26 cellular contexts compared by ENCODE assay signal in the genomic region with DNA sequence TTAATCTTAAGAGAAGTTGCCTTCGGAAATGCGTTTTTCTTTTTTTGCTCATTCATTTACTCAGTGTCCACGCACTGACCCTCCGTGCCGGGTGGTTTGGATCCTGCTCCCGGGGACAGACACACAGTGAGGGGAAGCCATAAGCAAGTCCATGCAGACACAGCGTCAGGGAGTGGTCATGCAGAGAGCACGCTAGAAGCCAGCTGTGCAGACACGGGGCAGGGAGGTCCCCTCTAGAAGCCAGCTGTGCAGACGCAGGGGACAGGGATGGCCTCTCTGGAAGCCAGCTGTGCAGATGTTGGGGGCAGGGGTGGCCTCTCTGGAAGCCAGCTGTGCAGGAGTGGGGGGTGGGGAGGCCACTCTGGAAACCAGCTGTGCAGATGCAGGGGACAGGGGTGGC. TPM values are rescaled to one million over a fixed set of nuclear protein-coding genes. Genes with fewer than 3 reads are reported as not detected.
DNase-seq lines count a peak whose midpoint lies in the region; ATAC-seq, FAIRE-seq and TF ChIP-seq lines count a peak whose summit lies in the region.
"Had no signal": no experiment of that assay in that cellular context is flagged by ENCODE, and none has a peak within 500 bp of the region (broad histone marks: within the 10 kb centered on the region; RNA-seq: fewer than 3 reads in every experiment).

No MANE protein-coding gene starts in this region.

- H2AFZ ChIP-seq in H9 (ENCODE audit: low read length): no peak overlapping the region
- H2AFZ ChIP-seq in K562 (ENCODE audit: low read depth, low read length): 0 out of 2 replicates have a peak overlapping the region, but pooled peaks have one; percentile 40
- H2AFZ ChIP-seq: GM23338 had no signal

- no peak overlapping the region for H3K27ac ChIP-seq in A673 (ENCODE audit: low read depth, low read length, poor library complexity, severe bottlenecking)
- no peak overlapping the region for H3K27ac ChIP-seq in H9 (ENCODE audit: insufficient read length, low read depth, low read length)
- no peak overlapping the region for H3K27ac ChIP-seq in K562 (ENCODE audit: extremely low read depth, low read depth, low read length)
- H3K27ac ChIP-seq in uterus: no peak overlapping the region
- H3K27ac ChIP-seq: cardiac muscle cell, gastroesophageal sphincter, KMS-11, suprapubic skin had no signal

- no peak overlapping the region for H3K4ac ChIP-seq in H9 (ENCODE audit: low read depth, low read length)

- H4K8ac ChIP-seq in H9 (replicated peaks; ENCODE audit: insufficient read length, low read depth, low read length): no peak overlapping the region

- H3K4me2 ChIP-seq in H9 (ENCODE audit: insufficient read depth, insufficient read length, low read length) (no peak overlapping the region), K562 (ENCODE audit: insufficient read depth, low read length) (no peak overlapping the region; the same call in 1 of the 2 replicates)
- H3K4me2 ChIP-seq: GM23338, KMS-11 had no signal

- no peak overlapping the region for H2BK20ac ChIP-seq in H9 (ENCODE audit: low read depth, low read length, poor library complexity, severe bottlenecking)

- H3K4me3 ChIP-seq in A673 (ENCODE audit: low read depth, low read length, poor library complexity, severe bottlenecking): no peak overlapping the region
- H3K4me3 ChIP-seq in K562: no peak overlapping the region
- H3K4me3 ChIP-seq in uterus: no peak overlapping the region
- H3K4me3 ChIP-seq: cardiac muscle cell, gastroesophageal sphincter, GM23338, suprapubic skin had no signal

- intact Hi-C loops in A673 (cut with micrococcal nuclease; ENCODE audit: unreplicated experiment) (no loop called here), K562 (cut with micrococcal nuclease) (loop anchor here (10.0 kb wide), 1 partner anchor 79 kb away; no protein-coding TSS in a partner anchor), uterus (cut with DNase I; ENCODE audit: low total_unique reads) (no loop called here)

- no peak overlapping the region for H3K23ac ChIP-seq in H9 (ENCODE audit: insufficient read length, low read depth, low read length)

- peaks cover 10% of the 10 kb centered on the region for H3K4me1 ChIP-seq in A673 (ENCODE audit: insufficient read depth, low read length, poor library complexity, severe bottlenecking)
- peaks cover 5% of the 10 kb centered on the region; the same call in 1 of the 2 replicates for H3K4me1 ChIP-seq in H9 (ENCODE audit: insufficient read depth, low read length)
- peaks cover 10 to 62% of the 10 kb centered on the region in 2 experiments; a peak in 4 of 5 replicates for H3K4me1 ChIP-seq in K562 (replicated peaks in 1 of 2; ENCODE audit: control insufficient read depth in 2 of 2, insufficient read depth in 2 of 2, low read length in 2 of 2)
- no peaks in the 10 kb centered on the region for H3K4me1 ChIP-seq in uterus

- peak overlapping the region in 2 of 3 experiments; percentile 19 to 80; a peak in 1 of 7 replicates for H3K27ac Mint-ChIP-seq in H9
- H3K27ac Mint-ChIP-seq: activated naive CD4-positive, alpha-beta T cell treated with anti-CD3 and anti-CD28 coated beads, Interleukin-2, amount 10 ng/mL, durations not matched to agents 7 days and 5 days; activated T-cell treated with anti-CD3 and anti-CD28 coated beads, Interleukin-2, amount 50 U/mL, for 72 hours; GM23338; stimulated activated effector memory CD8-positive, alpha-beta T cell treated with anti-CD3 and anti-CD28 coated beads, Interleukin-12 subunit alpha, Interleukin-12 subunit beta, amount 100 ng/mL, for 72 hours had no signal

- no peak for TF ChIP-seq EP300 in K562 (IDR thresholded peaks at IDR 0.05; ENCODE audit: low read length)

- ATAC-seq in K562: no peak
- ATAC-seq: activated T-cell treated with anti-CD3 and anti-CD28 coated beads, Interleukin-2, amount 50 U/mL, for 72 hours; gastroesophageal sphincter; GM23338; Panc1; stimulated activated effector memory CD8-positive, alpha-beta T cell treated with anti-CD3 and anti-CD28 coated beads, Interleukin-12 subunit alpha, Interleukin-12 subunit beta, amount 100 ng/mL, for 72 hours had no signal

- POLR2A ChIA-PET in A673 (lab: Charles Lee; ENCODE audit: low non-redundant PET) (no interaction called here), K562 (lab: Yijun Ruan, JAX) (interaction anchor here (1.1 kb wide), 1 partner anchor 9 kb away, joined by 4 read pairs; no protein-coding TSS in a partner anchor)

- no peaks in the 10 kb centered on the region for H3K9me3 Mint-ChIP-seq in H9
- H3K9me3 Mint-ChIP-seq: activated naive CD4-positive, alpha-beta T cell treated with anti-CD3 and anti-CD28 coated beads, Interleukin-2, amount 10 ng/mL, durations not matched to agents 7 days and 5 days; activated T-cell treated with anti-CD3 and anti-CD28 coated beads, Interleukin-2, amount 50 U/mL, for 72 hours; CD14-positive monocyte; GM23338; stimulated activated effector memory CD8-positive, alpha-beta T cell treated with anti-CD3 and anti-CD28 coated beads, Interleukin-12 subunit alpha, Interleukin-12 subunit beta, amount 100 ng/mL, for 72 hours had no signal

- WGBS in H9 (ENCODE audit: extremely low coverage, insufficient read length, low lambda C conversion rate): no CpG with 5 or more reads among the region's 10 CpGs
- 15% methylated on average over 10 of the region's 10 CpGs for WGBS in K562 (ENCODE audit: insufficient coverage, low coverage, missing lambda C conversion rate)

- no peak overlapping the region for H2BK5ac ChIP-seq in H9 (ENCODE audit: insufficient read length, low read length)

- H2AK5ac ChIP-seq in H9 (ENCODE audit: insufficient read length, low read length): no peak overlapping the region

- H3K36me3 Mint-ChIP-seq in H9 (ENCODE audit: insufficient read depth in 1 of 3, low read depth in 3 of 3): peaks cover 0 to 7% (median 0%) of the 10 kb centered on the region in 3 experiments; a peak in 2 of 7 replicates
- H3K36me3 Mint-ChIP-seq: activated naive CD4-positive, alpha-beta T cell treated with anti-CD3 and anti-CD28 coated beads, Interleukin-2, amount 10 ng/mL, durations not matched to agents 7 days and 5 days had no signal

- no peak for TF ChIP-seq RAD21 in K562 (CRISPR knock-in tag; conservative IDR thresholded peaks at IDR 0.05 in 1 of 2, IDR thresholded peaks at IDR 0.05 in 1 of 2)

- DNase-seq in A673 (ENCODE audit: low spot score): peak; percentile 17
- no peak for DNase-seq in H9
- DNase-seq in K562 (ENCODE audit: extremely low read depth in 1 of 4, low spot score in 3 of 4): no peak
- peak; percentile 80 for DNase-seq in mesenteric fat pad (ENCODE audit: low spot score)
- no peak for DNase-seq in erythroblast (lab: John Stamatoyannopoulos, UW)
- no peak for DNase-seq in GF-D8 (lab: John Stamatoyannopoulos, UW)
- no peak for DNase-seq in uterus
- DNase-seq: activated CD4-positive, alpha-beta T cell treated with anti-CD3 and anti-CD28 coated beads for 4 hours; activated naive CD4-positive, alpha-beta T cell treated with anti-CD3 and anti-CD28 coated beads, Interleukin-2, amount 10 ng/mL, durations not matched to agents 7 days and 5 days; activated T-cell treated with anti-CD3 and anti-CD28 coated beads, Interleukin-2, amount 50 U/mL, for 72 hours; cortex of kidney; DMS153; mesendoderm; NCI-H2107; occipital lobe; stimulated activated CD4-positive, alpha-beta T cell treated with anti-CD3 and anti-CD28 coated beads, Interleukin-2, amount 100 ng/mL, for 48 hours had no signal

- H3K4me3 Mint-ChIP-seq in H9: no peak overlapping the region
- H3K4me3 Mint-ChIP-seq: activated naive CD4-positive, alpha-beta T cell treated with anti-CD3 and anti-CD28 coated beads, Interleukin-2, amount 10 ng/mL, durations not matched to agents 7 days and 5 days; activated T-cell treated with anti-CD3 and anti-CD28 coated beads, Interleukin-2, amount 50 U/mL, for 72 hours; CD14-positive monocyte; GM23338; stimulated activated effector memory CD8-positive, alpha-beta T cell treated with anti-CD3 and anti-CD28 coated beads, Interleukin-12 subunit alpha, Interleukin-12 subunit beta, amount 100 ng/mL, for 72 hours had no signal

- no peaks in the 10 kb centered on the region for H3K9me1 ChIP-seq in K562 (ENCODE audit: control insufficient read depth, insufficient read depth, low read length)

- no peak overlapping the region for H3K14ac ChIP-seq in H9 (ENCODE audit: insufficient read depth, low read length)

- no peak for FAIRE-seq in K562 (lab: Jason Lieb, UNC)
- FAIRE-seq: G401.6, HTR-8/SVneo had no signal

- H2BK120ac ChIP-seq in H9 (ENCODE audit: low read depth, low read length, poor library complexity, severe bottlenecking): no peak overlapping the region

- H3K9ac ChIP-seq in H9 (ENCODE audit: extremely low read depth, insufficient read length, low read length) (no peak overlapping the region), K562 (ENCODE audit: insufficient read depth in 1 of 2, low read depth in 2 of 2, low read length in 2 of 2) (no peak overlapping the region)
- H3K9ac ChIP-seq: KMS-11 had no signal

- no peaks in the 10 kb centered on the region for H3K79me1 ChIP-seq in H9 (ENCODE audit: insufficient read depth, low read depth, low read length, poor library complexity, severe bottlenecking)

- in situ Hi-C loops in K562 (cut with MboI): no loop called here

- H3K18ac ChIP-seq in H9 (ENCODE audit: insufficient read length, low read depth, low read length): no peak overlapping the region

- H3K27me3 Mint-ChIP-seq in H9 (ENCODE audit: low read depth): no peaks in the 10 kb centered on the region; the same call in 1 of the 2 replicates

- BruUV-seq in A673 (replicated peaks; lab: Mats Ljungman, UMichigan): no TSS peak
- no TSS peak for BruUV-seq in K562 (replicated peaks; lab: Mats Ljungman, UMichigan)

- peaks cover 8% of the 10 kb centered on the region for H3K23me2 ChIP-seq in H9 (ENCODE audit: insufficient read length, low read depth, low read length, poor library complexity, severe bottlenecking)

- H3K56ac ChIP-seq in H9 (ENCODE audit: insufficient read length, low read depth, low read length): no peak overlapping the region

- no peak overlapping the region for H3T11ph ChIP-seq in H9 (ENCODE audit: low read length)

- no peak overlapping the region for H2BK15ac ChIP-seq in H9 (ENCODE audit: low read depth, low read length)

- no peaks in the 10 kb centered on the region for H3K27me3 ChIP-seq in A673 (replicated peaks; ENCODE audit: insufficient read depth, low read depth, low read length, poor library complexity)
- no peaks in the 10 kb centered on the region; the same call in 1 of the 2 replicates for H3K27me3 ChIP-seq in H9 (ENCODE audit: insufficient read depth, low read length)
- H3K27me3 ChIP-seq in K562 (ENCODE audit: control insufficient read depth in 2 of 2, insufficient read depth in 2 of 2, low read length in 2 of 2): peaks cover 36 to 59% of the 10 kb centered on the region in 2 experiments
- H3K27me3 ChIP-seq in uterus: no peaks in the 10 kb centered on the region
- H3K27me3 ChIP-seq: cardiac muscle cell, gastroesophageal sphincter, suprapubic skin had no signal

- H4K20me1 ChIP-seq in H9 (ENCODE audit: control insufficient read depth, insufficient read depth, insufficient read length) (no peaks in the 10 kb centered on the region), K562 (replicated peaks; ENCODE audit: control insufficient read depth, insufficient read depth, low read length) (peaks cover 4% of the 10 kb centered on the region; the same call in 1 of the 2 replicates)

- H2BK12ac ChIP-seq in H9 (ENCODE audit: insufficient read length, low read depth, low read length): no peak overlapping the region

- H3K9me3 ChIP-seq in A673 (ENCODE audit: low read depth, low read length, poor library complexity, severe bottlenecking) (no peaks in the 10 kb centered on the region), H9 (ENCODE audit: control insufficient read depth, low read depth, low read length) (no peaks in the 10 kb centered on the region), K562 (replicated peaks; ENCODE audit: control insufficient read depth, insufficient read depth, low read depth, low read length) (no peaks in the 10 kb centered on the region), uterus (no peaks in the 10 kb centered on the region)
- H3K9me3 ChIP-seq: gastroesophageal sphincter, suprapubic skin had no signal

- H3K36me3 ChIP-seq in A673 (ENCODE audit: insufficient read depth, low read length, poor library complexity, severe bottlenecking) (no peaks in the 10 kb centered on the region), K562 (ENCODE audit: control insufficient read depth, insufficient read depth, low read length) (no peaks in the 10 kb centered on the region), uterus (no peaks in the 10 kb centered on the region)
- H3K36me3 ChIP-seq: cardiac muscle cell had no signal

- CTCF ChIA-PET in A673 (lab: Charles Lee): no interaction called here
- CTCF ChIA-PET in K562 (lab: Yijun Ruan, JAX; ENCODE audit: low intra/inter-chr PET ratio): no interaction called here

- no peaks in the 10 kb centered on the region for H3K79me2 ChIP-seq in H9 (ENCODE audit: insufficient read depth, low read length)
- no peaks in the 10 kb centered on the region for H3K79me2 ChIP-seq in K562 (ENCODE audit: control insufficient read depth, insufficient read depth, low read length)

- H4K5ac ChIP-seq in H9 (ENCODE audit: insufficient read length, low read depth, low read length): no peak overlapping the region

- peaks cover 16 to 28% of the 10 kb centered on the region in 2 experiments for H3K4me1 Mint-ChIP-seq in H9

- H4K91ac ChIP-seq in H9 (ENCODE audit: insufficient read length, low read depth, low read length): no peak overlapping the region

- no peak for TF ChIP-seq CTCF in A673 (conservative IDR thresholded peaks at IDR 0.05; ENCODE audit: low read depth, low read length)
- TF ChIP-seq CTCF in H9 (conservative IDR thresholded peaks at IDR 0.05): no peak
- no peak for TF ChIP-seq CTCF in K562 (IDR thresholded peaks at IDR 0.05 in 2 of 3, conservative IDR thresholded peaks at IDR 0.05 in 1 of 3; ENCODE audit: insufficient read depth in 2 of 3, low read depth in 1 of 3, low read length in 3 of 3)
- no peak for TF ChIP-seq CTCF in uterus (IDR thresholded peaks at IDR 0.05)

- TF ChIP-seq POLR2A in K562 (conservative IDR thresholded peaks at IDR 0.05): no peak
- TF ChIP-seq POLR2A in erythroblast (IDR thresholded peaks at IDR 0.05; ENCODE audit: low read length): no peak
- no peak for TF ChIP-seq POLR2A in uterus (IDR thresholded peaks at IDR 0.05)

RNA-seq across cellular contexts. Expression of a gene that starts 4.8 kb away (rescaled TPM):
- total RNA-seq in A673 (2021): 7.5 and 12.7 TPM in 2 replicates
- total RNA-seq in H9 (2021): 28.9 and 30.3 TPM in 2 replicates
- 7.6 and 18.3 TPM in 2 replicates for total RNA-seq in K562 (2011; cell fraction: chromatin; rRNA removed; ENCODE audit: low replicate concordance)
- total RNA-seq in K562 (2011; cell fraction: nucleolus; rRNA removed): 11.8 and 20.2 TPM in 2 replicates
- total RNA-seq in K562 (2011; cell fraction: nucleoplasm; rRNA removed): 9.5 and 13.4 TPM in 2 replicates
- 6.1 and 6.4 TPM in 2 replicates for total RNA-seq in K562 (2014; rRNA removed)
- 1.1 and 1.2 TPM in 2 replicates for total RNA-seq in K562 (2014; rRNA removed; fragmentation: Illumina TruSeq; extraction: Trizol)
- 1.0 and 1.5 TPM in 2 replicates for total RNA-seq in K562 (2015; rRNA removed; fragmentation: Illumina TruSeq; extraction: Trizol)
- total RNA-seq in K562 (2021): 3.8 and 4.0 TPM in 2 replicates
- 1.7 and 2.6 TPM in 2 replicates for polyA plus RNA-seq in K562 (2011; rRNA removed)
- 2.3 and 5.6 TPM in 2 replicates for polyA plus RNA-seq in K562 (2011; cell fraction: cytosol; rRNA removed)
- polyA plus RNA-seq in K562 (2011; cell fraction: nucleus; rRNA removed): 14.5 and 29.7 TPM in 2 replicates
- 2.5 and 7.0 TPM in 2 replicates for polyA plus RNA-seq in K562 (2012)
- polyA plus RNA-seq in K562 (2014; fragmentation: Illumina TruSeq; extraction: Trizol): 1.9 TPM in 2 replicates
- under 1 TPM; 0.15 to 0.87 TPM for polyA plus RNA-seq in K562 (2014; fragmentation: Nextera tagmentation; extraction: Ambion mirVana)
- 5.8 and 6.0 TPM in 2 replicates for polyA plus RNA-seq in K562 (2014; rRNA removed)
- polyA minus RNA-seq in K562 (2011; rRNA and poly(A)+ RNA removed): 0.57 and 0.63 TPM in 2 replicates
- 1.3 and 1.6 TPM in 2 replicates for polyA minus RNA-seq in K562 (2011; cell fraction: cytosol; rRNA and poly(A)+ RNA removed)
- 6.2 and 6.9 TPM in 2 replicates for polyA minus RNA-seq in K562 (2011; cell fraction: nucleus; rRNA and poly(A)+ RNA removed)
- total RNA-seq in mesenteric fat pad: 61.4 TPM
- 10 to 100 TPM; 23.1 to 48.3 (median 35.6) TPM for total RNA-seq in uterus

RNA-seq across cellular contexts. Expression of a gene that starts 40.8 kb away (rescaled TPM):
- 155 and 158 TPM in 2 replicates for total RNA-seq in A673 (2021)
- 162 and 168 TPM in 2 replicates for total RNA-seq in H9 (2021)
- 97.7 and 109 TPM in 2 replicates for total RNA-seq in K562 (2011; cell fraction: chromatin; rRNA removed; ENCODE audit: low replicate concordance)
- total RNA-seq in K562 (2011; cell fraction: nucleolus; rRNA removed): 60.3 and 71.7 TPM in 2 replicates
- total RNA-seq in K562 (2011; cell fraction: nucleoplasm; rRNA removed): 81.0 and 81.6 TPM in 2 replicates
- 121 and 124 TPM in 2 replicates for total RNA-seq in K562 (2014; rRNA removed)
- 147 and 157 TPM in 2 replicates for total RNA-seq in K562 (2014; rRNA removed; fragmentation: Illumina TruSeq; extraction: Trizol)
- total RNA-seq in K562 (2015; rRNA removed; fragmentation: Illumina TruSeq; extraction: Trizol): 126 and 130 TPM in 2 replicates
- total RNA-seq in K562 (2021): 133 and 139 TPM in 2 replicates
- polyA plus RNA-seq in K562 (2011; rRNA removed): 128 and 171 TPM in 2 replicates
- 101 and 105 TPM in 2 replicates for polyA plus RNA-seq in K562 (2011; cell fraction: cytosol; rRNA removed)
- polyA plus RNA-seq in K562 (2011; cell fraction: nucleus; rRNA removed): 68.0 and 84.5 TPM in 2 replicates
- 86.7 and 168 TPM in 2 replicates for polyA plus RNA-seq in K562 (2012)
- 127 and 131 TPM in 2 replicates for polyA plus RNA-seq in K562 (2014; fragmentation: Illumina TruSeq; extraction: Trizol)
- polyA plus RNA-seq in K562 (2014; fragmentation: Nextera tagmentation; extraction: Ambion mirVana): 10 to 100 TPM; 62.7 to 67.0 TPM
- polyA plus RNA-seq in K562 (2014; rRNA removed): 103 and 134 TPM in 2 replicates
- polyA minus RNA-seq in K562 (2011; rRNA and poly(A)+ RNA removed): 114 and 154 TPM in 2 replicates
- polyA minus RNA-seq in K562 (2011; cell fraction: cytosol; rRNA and poly(A)+ RNA removed): 63.1 and 74.0 TPM in 2 replicates
- 27.3 and 35.1 TPM in 2 replicates for polyA minus RNA-seq in K562 (2011; cell fraction: nucleus; rRNA and poly(A)+ RNA removed)
- total RNA-seq in mesenteric fat pad: 92.0 TPM
- 100 to 1,000 TPM in 1 of 4 donors, 10 to 100 TPM in 3; 29.7 to 500 (median 79.1) TPM for total RNA-seq in uterus

Comparison
In these comparisons a context has a peak if more than half of its experiments do, and no peak if none do; other contexts are left out.
1. DNase-seq: peak in A673 (single experiment) and mesenteric fat pad (single experiment); none in H9 (single experiment), K562 (0 of 4), erythroblast (0 of 2), GF-D8 (single experiment) and uterus (0 of 2).